13 cellular contexts compared by ENCODE assay signal in genomic region chr19:41994994-41995958, GRCh38. TPM values are rescaled to one million over a fixed set of nuclear protein-coding genes. Genes with fewer than 3 reads are reported as not detected.
DNase-seq lines count a peak whose midpoint lies in the region; ATAC-seq and TF ChIP-seq lines count a peak whose summit lies in the region.
"Had no signal": no experiment of that assay in that cellular context is flagged by ENCODE, and none has a peak within 500 bp of the region (broad histone marks: within the 10 kb centered on the region; RNA-seq: fewer than 3 reads in every experiment).

No MANE protein-coding gene starts in this region.

- H3K4me3 ChIP-seq in osteoblast (ENCODE audit: insufficient read depth, low read length): no peak overlapping the region

- H3K4me1 Mint-ChIP-seq in activated CD4-positive, alpha-beta T cell treated with anti-CD3 and anti-CD28 coated beads for 36 hours: peaks cover 29% of the 10 kb centered on the region
- peaks cover 27 to 34% of the 10 kb centered on the region in 2 donors for H3K4me1 Mint-ChIP-seq in effector memory CD8-positive, alpha-beta T cell (ENCODE audit: low read depth in 2 of 2)

- intact Hi-C loops in activated CD4-positive, alpha-beta T cell treated with anti-CD3 and anti-CD28 coated beads for 36 hours (cut with DNase I, micrococcal nuclease): loop anchor here (1.0 to 5.0 kb wide), 3 partner anchors 36 to 57 kb away; partner anchors contain the start of gene RABAC1 (in 1 of the 2)

- DNase-seq in activated CD4-positive, alpha-beta T cell treated with anti-CD3 and anti-CD28 coated beads for 36 hours: no peak
- no peak for DNase-seq in activated CD4-positive, alpha-beta T cell treated with anti-CD3 and anti-CD28 coated beads, Interleukin-2, amount 50 U/mL, for 1 hour
- DNase-seq in NCI-H226 (peak; percentile 1), osteoblast (ENCODE audit: insufficient read length, low spot score, missing footprints) (peak; percentile 81), DMS79 (lab: John Stamatoyannopoulos, UW) (no peak)
- DNase-seq in effector memory CD8-positive, alpha-beta T cell: no peak
- DNase-seq: activated naive CD4-positive, alpha-beta T cell treated with anti-CD3 and anti-CD28 coated beads for 36 hours; heart right ventricle; NCI-H187 treated with DMSO at 0.1 percent for 48 hours had no signal

- no peaks in the 10 kb centered on the region for H3K79me2 ChIP-seq in osteoblast (ENCODE audit: insufficient read depth, low read length)

- H3K9me3 ChIP-seq in osteoblast (ENCODE audit: low read depth, low read length): no peaks in the 10 kb centered on the region
- H3K9me3 ChIP-seq: heart right ventricle, left lung had no signal

- POLR2A ChIA-PET in activated CD4-positive, alpha-beta T cell treated with anti-CD3 and anti-CD28 coated beads for 36 hours (lab: Charles Lee): no interaction called here

- H3K4me1 ChIP-seq in osteoblast (ENCODE audit: insufficient read depth, low read length): no peaks in the 10 kb centered on the region

- H3K36me3 Mint-ChIP-seq in activated CD4-positive, alpha-beta T cell treated with anti-CD3 and anti-CD28 coated beads for 36 hours (ENCODE audit: low read depth): no peaks in the 10 kb centered on the region
- H3K36me3 Mint-ChIP-seq in effector memory CD8-positive, alpha-beta T cell (ENCODE audit: insufficient read depth): peaks cover 5% of the 10 kb centered on the region

- H3K27ac Mint-ChIP-seq in activated CD4-positive, alpha-beta T cell treated with anti-CD3 and anti-CD28 coated beads for 36 hours: no peak overlapping the region
- H3K27ac Mint-ChIP-seq in effector memory CD8-positive, alpha-beta T cell: peak overlapping the region in 1 of 2 donors; percentile 3
- H3K27ac Mint-ChIP-seq: activated naive CD4-positive, alpha-beta T cell treated with anti-CD3 and anti-CD28 coated beads for 36 hours had no signal

- CTCF ChIA-PET in activated CD4-positive, alpha-beta T cell treated with anti-CD3 and anti-CD28 coated beads for 36 hours (lab: Charles Lee): interaction anchor here (0.7 kb wide), 1 partner anchor 1174 kb away, joined by 3 read pairs; no protein-coding TSS in a partner anchor

- H3K27me3 ChIP-seq in osteoblast (ENCODE audit: insufficient read depth, low read length): peaks cover 44% of the 10 kb centered on the region

- ATAC-seq in activated CD4-positive, alpha-beta T cell treated with anti-CD3 and anti-CD28 coated beads for 36 hours: no peak
- ATAC-seq in effector memory CD8-positive, alpha-beta T cell (replicated peaks): no peak
- no peak for ATAC-seq in GM21529 (IDR thresholded peaks at IDR 0.05; ENCODE audit: unreplicated experiment)
- ATAC-seq in GM19395 (IDR thresholded peaks at IDR 0.05; ENCODE audit: unreplicated experiment): no peak
- ATAC-seq: left lung had no signal

- H3K36me3 ChIP-seq in osteoblast (ENCODE audit: insufficient read depth, low read length): no peaks in the 10 kb centered on the region
- H3K36me3 ChIP-seq: heart right ventricle, left lung had no signal

- peak overlapping the region; percentile 2 for H3K4me3 Mint-ChIP-seq in activated CD4-positive, alpha-beta T cell treated with anti-CD3 and anti-CD28 coated beads for 36 hours
- H3K4me3 Mint-ChIP-seq in effector memory CD8-positive, alpha-beta T cell: peak overlapping the region; percentile 15 to 44
- H3K4me3 Mint-ChIP-seq: activated naive CD4-positive, alpha-beta T cell treated with anti-CD3 and anti-CD28 coated beads for 36 hours had no signal

- H4K20me1 ChIP-seq in osteoblast (ENCODE audit: insufficient read depth, low read length): peaks cover 2% of the 10 kb centered on the region

- no peak overlapping the region for H3K4me2 ChIP-seq in osteoblast (ENCODE audit: insufficient read depth, low read length)

- no peak overlapping the region for H3K27ac ChIP-seq in osteoblast (ENCODE audit: low read depth, low read length)
- H3K27ac ChIP-seq: left lung had no signal

- peaks cover 46% of the 10 kb centered on the region for H3K27me3 Mint-ChIP-seq in activated CD4-positive, alpha-beta T cell treated with anti-CD3 and anti-CD28 coated beads for 36 hours
- peaks cover 47 to 52% of the 10 kb centered on the region in 2 donors for H3K27me3 Mint-ChIP-seq in effector memory CD8-positive, alpha-beta T cell

- H2AFZ ChIP-seq in osteoblast (ENCODE audit: low read length): no peak overlapping the region

- TF ChIP-seq CTCF in osteoblast (IDR thresholded peaks at IDR 0.05; ENCODE audit: extremely low read depth, low read depth, low read length): no peak

- H3K9me3 Mint-ChIP-seq in activated CD4-positive, alpha-beta T cell treated with anti-CD3 and anti-CD28 coated beads for 36 hours (ENCODE audit: low read depth): no peaks in the 10 kb centered on the region
- no peaks in the 10 kb centered on the region for H3K9me3 Mint-ChIP-seq in effector memory CD8-positive, alpha-beta T cell
- H3K9me3 Mint-ChIP-seq: activated naive CD4-positive, alpha-beta T cell treated with anti-CD3 and anti-CD28 coated beads for 36 hours had no signal

RNA-seq across cellular contexts. Expression of gene ATP1A3, which starts 1.2 kb away (rescaled TPM):
- 1 to 10 TPM; 1.8 TPM for total RNA-seq in activated CD4-positive, alpha-beta T cell treated with anti-CD3 and anti-CD28 coated beads for 36 hours
- total RNA-seq in osteoblast: under 0.01 TPM in 2 replicates
- total RNA-seq: left lung, skeletal muscle tissue had no signal

RNA-seq across cellular contexts. Expression of gene RABAC1, which starts 36.2 kb away (rescaled TPM):
- total RNA-seq in activated CD4-positive, alpha-beta T cell treated with anti-CD3 and anti-CD28 coated beads for 36 hours: 10 to 100 TPM; 35.3 to 49.7 TPM
- 95.2 and 117 TPM in 2 replicates for total RNA-seq in osteoblast

Comparison
In these comparisons a context has a peak if more than half of its experiments do, and no peak if none do; other contexts are left out.
1. DNase-seq: peak in NCI-H226 (single experiment) and osteoblast (single experiment); none in activated CD4-positive, alpha-beta T cell treated with anti-CD3 and anti-CD28 coated beads for 36 hours (single experiment), activated CD4-positive, alpha-beta T cell treated with anti-CD3 and anti-CD28 coated beads, Interleukin-2, amount 50 U/mL, for 1 hour (single experiment), effector memory CD8-positive, alpha-beta T cell (0 of 3) and DMS79 (single experiment).